ENCODE assay signal across 15 cellular contexts in genomic region chr4:80078361-80079092, GRCh38.
"Had no signal": no experiment of that assay in that cellular context is flagged by ENCODE, and none has a peak within 500 bp of the region (broad histone marks: within the 10 kb centered on the region; RNA-seq: fewer than 3 reads in every experiment).

No MANE protein-coding gene starts in this region.

- H3K9me3 Mint-ChIP-seq: neural progenitor cell; T-helper 2 cell treated with Interferon-gamma antibody and Interleukin-4, amounts not matched to agents 5 μg/mL and 100 μg/mL, for 36 hours had no signal

- DNase-seq: activated CD4-positive, alpha-beta T cell treated with anti-CD3 and anti-CD28 coated beads for 1 hour; activated CD8-positive, alpha-beta memory T cell treated with anti-CD3 and anti-CD28 coated beads, Interleukin-2, amount 50 U/mL, for 48 hours; activated CD8-positive, alpha-beta T cell treated with anti-CD3 and anti-CD28 coated beads, Interleukin-2, amount 10 ng/mL, durations not matched to agents 7 days and 5 days; activated effector memory CD4-positive, alpha-beta T cell treated with Interleukin-2 at 50 U/mL for 16 hours; brain microvascular endothelial cell; gastrocnemius medialis; heart right ventricle; pancreas; retina; stimulated activated CD4-positive, alpha-beta T cell treated with anti-CD3 and anti-CD28 coated beads, Interleukin-15, amount 100 ng/mL, for 24 hours; stimulated activated CD4-positive, alpha-beta T cell treated with anti-CD3 and anti-CD28 coated beads, Interleukin-4, amount 100 ng/mL, for 4 hours; stomach had no signal

- H3K4me3 ChIP-seq: gastrocnemius medialis, neural progenitor cell, pancreas, stomach had no signal

- H3K36me3 Mint-ChIP-seq: neural progenitor cell had no signal

- H3K9me3 ChIP-seq: gastrocnemius medialis, heart right ventricle, pancreas, stomach had no signal

- H3K4me3 Mint-ChIP-seq: activated CD8-positive, alpha-beta T cell treated with anti-CD3 and anti-CD28 coated beads, Interleukin-2, amount 10 ng/mL, durations not matched to agents 7 days and 5 days; neural progenitor cell; T-helper 2 cell treated with Interferon-gamma antibody and Interleukin-4, amounts not matched to agents 5 μg/mL and 100 μg/mL, for 36 hours had no signal

- H3K27ac Mint-ChIP-seq: activated CD8-positive, alpha-beta T cell treated with anti-CD3 and anti-CD28 coated beads, Interleukin-2, amount 10 ng/mL, durations not matched to agents 7 days and 5 days; neural progenitor cell; T-helper 2 cell treated with Interferon-gamma antibody and Interleukin-4, amounts not matched to agents 5 μg/mL and 100 μg/mL, for 36 hours had no signal

- ATAC-seq: activated CD8-positive, alpha-beta T cell treated with anti-CD3 and anti-CD28 coated beads, Interleukin-2, amount 10 ng/mL, durations not matched to agents 7 days and 5 days; gastrocnemius medialis; left ventricle myocardium superior had no signal

- H3K27me3 ChIP-seq: brain microvascular endothelial cell, gastrocnemius medialis, heart right ventricle, pancreas, stomach had no signal

- H3K4me1 ChIP-seq: gastrocnemius medialis had no signal
